Comparison of ENCODE assay signal across 8 cellular contexts in the genomic region with DNA sequence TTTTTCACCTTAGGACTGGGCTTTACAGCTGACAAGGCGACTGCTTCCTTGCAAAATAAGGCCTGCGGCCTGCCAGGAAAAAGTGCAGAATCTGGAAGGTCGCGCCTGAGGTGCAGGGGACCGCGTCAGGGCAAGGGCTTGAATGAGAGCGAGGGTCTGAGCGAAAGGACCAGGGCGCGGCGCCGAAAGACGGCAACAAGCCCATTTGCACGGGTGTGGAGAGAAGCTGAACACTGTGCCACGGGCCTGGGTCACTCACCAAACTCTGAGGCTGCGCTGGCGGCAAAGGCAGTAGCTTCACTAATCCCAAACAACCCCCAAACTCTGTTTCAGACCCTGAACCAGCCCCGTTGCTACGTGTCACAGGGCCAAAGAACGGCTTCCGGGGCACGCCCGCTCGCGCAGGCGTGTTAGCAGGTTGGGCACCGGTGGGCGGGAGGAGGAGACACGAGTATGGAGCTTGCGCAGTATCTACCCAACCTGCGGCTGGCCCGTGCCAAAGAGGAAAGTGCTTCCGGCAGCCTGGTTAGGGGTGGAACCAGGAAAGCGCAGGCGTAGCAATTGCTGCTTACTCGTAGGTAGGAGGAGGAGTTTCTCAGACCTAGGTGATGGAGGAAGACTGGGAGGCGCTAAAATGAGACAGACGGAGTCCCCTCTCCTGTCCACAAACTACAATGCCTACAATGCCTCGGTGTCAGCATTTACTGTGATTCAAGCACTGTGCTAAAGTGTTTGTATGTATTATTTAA. TPM values are rescaled to one million over a fixed set of nuclear protein-coding genes. Genes with fewer than 3 reads are reported as not detected.
DNase-seq lines count a peak whose midpoint lies in the region; ATAC-seq lines count a peak whose summit lies in the region.

Gene KCTD16 (plus strand): TSS at position 598 of the 749 bp plus-strand sequence.
Gene YIPF5 (minus strand): TSS at position 384 of the 749 bp plus-strand sequence. CDS start 704 bp downstream, outside the sequence.

- peaks cover 14 to 31% of the 10 kb centered on the region in 2 donors for H3K4me1 Mint-ChIP-seq in effector memory CD8-positive, alpha-beta T cell (ENCODE audit: low read depth in 2 of 2)

- ATAC-seq in GM21360 (IDR thresholded peaks at IDR 0.05; ENCODE audit: unreplicated experiment): peak; percentile 100
- ATAC-seq in effector memory CD8-positive, alpha-beta T cell (replicated peaks): peak; percentile 94

- H3K27me3 Mint-ChIP-seq in effector memory CD8-positive, alpha-beta T cell: peaks cover 0 to 6% of the 10 kb centered on the region in 2 donors

- no peaks in the 10 kb centered on the region for H3K9me3 Mint-ChIP-seq in effector memory CD8-positive, alpha-beta T cell

- peaks cover 25% of the 10 kb centered on the region for H3K36me3 Mint-ChIP-seq in effector memory CD8-positive, alpha-beta T cell (ENCODE audit: insufficient read depth)

- H3K4me3 Mint-ChIP-seq in effector memory CD8-positive, alpha-beta T cell: peak within 1 kb of the TSS; percentile 92 to 94

- peak within 1 kb of the TSS; percentile 96 to 97 for H3K27ac Mint-ChIP-seq in effector memory CD8-positive, alpha-beta T cell

- DNase-seq in COLO829 (ENCODE audit: low spot score) (peak; percentile 84), HT-29 (ENCODE audit: low spot score) (peak; percentile 96), medulla oblongata (ENCODE audit: extremely low spot score) (peak; percentile 95)
- peak; percentile 96 for DNase-seq in NK-92 treated with Interleukin-12 subunit alpha and Interleukin-12 subunit beta, amount 100 ng/mL, for 24 hours (lab: John Stamatoyannopoulos, UW)
- DNase-seq in activated CD8-positive, alpha-beta memory T cell treated with anti-CD3 and anti-CD28 coated beads for 4 hours (ENCODE audit: low read depth in 2 of 2): peak; percentile 96
- DNase-seq in effector memory CD8-positive, alpha-beta T cell: peak; percentile 95 to 97 (median 96)
- DNase-seq in stimulated activated CD4-positive, alpha-beta T cell treated with anti-CD3 and anti-CD28 coated beads, TNF-alpha, amount 100 ng/mL, for 48 hours (ENCODE audit: low read depth in 3 of 3): peak; percentile 93 to 97 (median 93)

RNA-seq across cellular contexts. Expression of gene KCTD16, which starts in this region (rescaled TPM):
- total RNA-seq in HT-29 (2014; rRNA removed; shearing (Covaris generic)): 0.31 TPM in 1 of 2 replicates, not detected in the other

RNA-seq across cellular contexts. Expression of gene YIPF5, which starts in this region (rescaled TPM):
- 13.7 and 21.8 TPM in 2 replicates for total RNA-seq in HT-29 (2014; rRNA removed; shearing (Covaris generic))

Comparison
In these comparisons a context has a peak if more than half of its experiments do, and no peak if none do; other contexts are left out.
1. Peak in every context shown above with its lines: DNase-seq and ATAC-seq.